Comparison of ENCODE assay signal across 16 cellular contexts in the genomic region with DNA sequence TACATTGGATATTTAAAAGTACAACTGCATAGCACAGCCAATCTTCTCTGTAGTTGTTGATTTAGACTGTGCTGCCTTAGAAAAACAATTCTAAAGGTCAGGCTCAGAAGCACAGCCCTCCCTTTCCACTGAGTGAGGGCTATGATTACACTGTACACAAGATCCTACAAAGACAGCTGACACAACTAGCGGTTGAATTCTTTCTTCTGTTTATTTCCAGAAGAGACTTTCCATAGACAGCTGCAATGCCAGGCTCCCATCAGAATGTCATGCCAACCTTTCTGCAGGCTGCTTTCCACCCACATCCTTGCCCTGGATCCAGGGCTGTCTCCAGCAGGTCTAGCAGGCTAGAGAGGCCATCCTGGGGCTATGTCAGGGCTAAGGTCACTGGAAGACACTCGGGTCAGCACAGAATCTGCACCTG. TPM values are rescaled to one million over a fixed set of nuclear protein-coding genes. Genes with fewer than 3 reads are reported as not detected.
A peak's percentile ranks its signal among the peaks of the same experiment; 100 is the strongest.
DNase-seq lines count a peak whose midpoint lies in the region; ATAC-seq and TF ChIP-seq lines count a peak whose summit lies in the region.
"Had no signal": no experiment of that assay in that cellular context is flagged by ENCODE, and none has a peak within 500 bp of the region (broad histone marks: within the 10 kb centered on the region; RNA-seq: fewer than 3 reads in every experiment).

No MANE protein-coding gene starts in this region.

- H3K36me3 ChIP-seq in right atrium auricular region (no peaks in the 10 kb centered on the region), heart left ventricle (peaks cover 0 to 28% (median 0%) of the 10 kb centered on the region in 9 donors), prostate gland (no peaks in the 10 kb centered on the region), aorta (ENCODE audit: control insufficient read depth in 1 of 2, insufficient read depth in 2 of 2, low read length in 1 of 2) (no peaks in the 10 kb centered on the region)
- H3K36me3 ChIP-seq: MG63, WERI-Rb-1 had no signal

- 63 to 77% (median 69%) methylated on average over 2 of the region's 2 CpGs for WGBS in heart left ventricle, 4 donors
- 20% methylated on average over 2 of the region's 2 CpGs for WGBS in prostate gland
- 14 to 15% methylated on average over 2 of the region's 2 CpGs for WGBS in aorta, 2 donors

- no peak for DNase-seq in Right ventricle myocardium inferior (ENCODE audit: missing footprints)
- DNase-seq in right atrium auricular region (ENCODE audit: low spot score), result no peak
- no peak for DNase-seq in heart left ventricle
- DNase-seq in prostate gland (ENCODE audit: low spot score), result peak; percentile 46
- DNase-seq in aorta, result no peak
- no peak for DNase-seq in central memory CD4-positive, alpha-beta T cell
- DNase-seq in effector CD8-positive, alpha-beta T cell (lab: John Stamatoyannopoulos, UW), result no peak
- DNase-seq in UCSD-AML1 (lab: John Stamatoyannopoulos, UW; ENCODE audit: unreplicated experiment), result no peak
- DNase-seq: activated CD8-positive, alpha-beta memory T cell treated with anti-CD3 and anti-CD28 coated beads, Interleukin-2, amount 50 U/mL, for 48 hours; activated naive CD8-positive, alpha-beta T cell treated with anti-CD3 and anti-CD28 coated beads, Interleukin-2, amount 10 ng/mL, durations not matched to agents 7 days and 5 days; hippocampal formation; MG63; NCI-H526 treated with DMSO at 0.1 percent for 48 hours; retina; WERI-Rb-1 had no signal

- intact Hi-C loops in Right ventricle myocardium inferior (cut with DNase I), result loop anchor here (2.0 kb wide), 1 partner anchor 38 kb away; no protein-coding TSS in a partner anchor
- intact Hi-C loops in heart left ventricle (cut with DNase I), result loop anchor here in 1 of 10 donors (5.0 kb wide), 1 partner anchor 39 kb away; a partner anchor contains a TSS
- intact Hi-C loops in prostate gland (cut with DNase I), result no loop called here
- intact Hi-C loops in aorta (cut with DNase I), result no loop called here

- TF ChIP-seq POLR2A in heart left ventricle (IDR thresholded peaks at IDR 0.05) (no peak), prostate gland (IDR thresholded peaks at IDR 0.05) (no peak)

- ATAC-seq in Right ventricle myocardium inferior (peak; percentile 59), heart left ventricle (peak; percentile 79 to 91 (median 87)), aorta (ENCODE audit: low FRiP score) (peak; percentile 71)

- H3K27ac ChIP-seq in right atrium auricular region, result no peak overlapping the region
- peak overlapping the region in 10 of 12 donors; percentile 7 to 82 (median 24) for H3K27ac ChIP-seq in heart left ventricle
- peak overlapping the region; percentile 68 to 80 for H3K27ac ChIP-seq in prostate gland
- H3K27ac ChIP-seq in aorta (ENCODE audit: low read depth in 1 of 2, low read length in 2 of 2), result peak overlapping the region in 1 of 2 donors; percentile 42
- H3K27ac ChIP-seq: SK-N-MC, WERI-Rb-1 had no signal

- H3K9me3 ChIP-seq in right atrium auricular region, result no peaks in the 10 kb centered on the region
- peaks cover 0 to 5% (median 0%) of the 10 kb centered on the region in 12 donors for H3K9me3 ChIP-seq in heart left ventricle
- H3K9me3 ChIP-seq in prostate gland, result no peaks in the 10 kb centered on the region
- H3K9me3 ChIP-seq in aorta (ENCODE audit: control insufficient read depth, low read length), result no peaks in the 10 kb centered on the region
- H3K9me3 ChIP-seq: MG63 had no signal

- TF ChIP-seq CTCF in right atrium auricular region (IDR thresholded peaks at IDR 0.05) (no peak), heart left ventricle (IDR thresholded peaks at IDR 0.05) (no peak), prostate gland (IDR thresholded peaks at IDR 0.05) (peak in 1 of 4 experiments; percentile 21)

- H3K4me3 ChIP-seq in right atrium auricular region, result no peak overlapping the region
- H3K4me3 ChIP-seq in heart left ventricle, result no peak overlapping the region
- H3K4me3 ChIP-seq in prostate gland, result no peak overlapping the region
- H3K4me3 ChIP-seq in aorta (ENCODE audit: low read length in 2 of 2), result no peak overlapping the region
- H3K4me3 ChIP-seq: MG63, SK-N-MC had no signal

- H3K4me1 ChIP-seq in right atrium auricular region (peaks cover 0 to 3% of the 10 kb centered on the region in 2 donors), heart left ventricle (peaks cover 0 to 44% (median 17%) of the 10 kb centered on the region in 12 donors), prostate gland (replicated peaks) (peaks cover 21% of the 10 kb centered on the region), aorta (ENCODE audit: control insufficient read depth in 1 of 2, insufficient read depth in 2 of 2, low read length in 2 of 2) (peaks cover 3 to 6% of the 10 kb centered on the region in 2 donors)

- H3K27me3 ChIP-seq in right atrium auricular region (no peaks in the 10 kb centered on the region), heart left ventricle (no peaks in the 10 kb centered on the region), prostate gland (replicated peaks; ENCODE audit: insufficient read depth) (no peaks in the 10 kb centered on the region), aorta (ENCODE audit: control insufficient read depth in 1 of 2, insufficient read depth in 2 of 2, low read length in 1 of 2) (no peaks in the 10 kb centered on the region)
- H3K27me3 ChIP-seq: MG63 had no signal

RNA-seq across cellular contexts. Expression of a gene that starts 39.3 kb away (rescaled TPM):
- total RNA-seq in Right ventricle myocardium inferior, result 7.8 TPM
- 1 to 10 TPM; 3.8 to 4.4 TPM for total RNA-seq in right atrium auricular region
- 10 to 100 TPM in 2 of 9 donors, 1 to 10 TPM in 7; 3.6 to 12.4 (median 8.5) TPM for total RNA-seq in heart left ventricle
- 1 to 10 TPM in 1 of 2 donors, under 1 TPM in 1; 1.00 to 3.0 TPM for polyA plus RNA-seq in heart left ventricle
- 10 to 100 TPM; 56.7 to 66.7 TPM for total RNA-seq in prostate gland
- total RNA-seq in aorta, result 10 to 100 TPM in 1 of 2 donors, 1 to 10 TPM in 1; 8.1 to 49.7 TPM
- 10 to 100 TPM in 1 of 2 donors, 1 to 10 TPM in 1; 7.4 to 16.3 TPM for polyA plus RNA-seq in aorta
- total RNA-seq: activated naive CD8-positive, alpha-beta T cell treated with anti-CD3 and anti-CD28 coated beads, Interleukin-2, amount 10 ng/mL, durations not matched to agents 7 days and 5 days had no signal

Comparison
In these comparisons a context has a peak if more than half of its experiments do, and no peak if none do; other contexts are left out.
1. H3K27ac ChIP-seq: peak in heart left ventricle (10 of 12) and prostate gland (2 of 2); none in right atrium auricular region (0 of 2).
2. Peak in every context shown above with its lines, with median percentiles within 50 percentile points of each other: ATAC-seq.